Comparison of ENCODE assay signal across 18 cellular contexts in genomic region chr18:50424877-50425690, GRCh38. TPM values are rescaled to one million over a fixed set of nuclear protein-coding genes. Genes with fewer than 3 reads are reported as not detected.
DNase-seq lines count a peak whose midpoint lies in the region; ATAC-seq and TF ChIP-seq lines count a peak whose summit lies in the region.
"Had no signal": no experiment of that assay in that cellular context is flagged by ENCODE, and none has a peak within 500 bp of the region (broad histone marks: within the 10 kb centered on the region; RNA-seq: fewer than 3 reads in every experiment).

No MANE protein-coding gene starts in this region.

- H3K79me1 ChIP-seq in trophoblast cell (ENCODE audit: low read length) = no peaks in the 10 kb centered on the region

- no CpG with 5 or more reads among the region's 7 CpGs for WGBS in trophoblast cell (ENCODE audit: extremely low coverage, insufficient coverage, insufficient read length)
- 29 to 42% (median 39%) methylated on average over 7 of the region's 7 CpGs for WGBS in spleen, 5 donors

- H3K9me3 Mint-ChIP-seq in T-cell = peaks cover 7 to 8% (median 8%) of the 10 kb centered on the region in 3 donors
- H3K9me3 Mint-ChIP-seq: activated naive CD4-positive, alpha-beta T cell treated with anti-CD3 and anti-CD28 coated beads, Interleukin-2, amount 10 ng/mL, durations not matched to agents 7 days and 5 days had no signal

- H3K4me1 ChIP-seq in trophoblast cell (ENCODE audit: control insufficient read depth in 1 of 2, insufficient read depth in 2 of 2, low read length in 2 of 2) (no peaks in the 10 kb centered on the region), spleen (peaks cover 0 to 9% (median 0%) of the 10 kb centered on the region in 6 donors)
- H3K4me1 ChIP-seq: parathyroid adenoma, SJSA1, thyroid gland had no signal

- no peak overlapping the region for H4K8ac ChIP-seq in trophoblast cell (ENCODE audit: low read depth, low read length)

- H4K12ac ChIP-seq in trophoblast cell (ENCODE audit: low read depth, low read length) = no peak overlapping the region

- H3K27me3 ChIP-seq in trophoblast cell (ENCODE audit: insufficient read depth, low read length) (no peaks in the 10 kb centered on the region), spleen (replicated peaks in 1 of 7) (peaks cover 0 to 22% (median 0%) of the 10 kb centered on the region in 7 donors)
- H3K27me3 ChIP-seq: thyroid gland had no signal

- peaks cover 18 to 29% of the 10 kb centered on the region in 2 donors for H3K27me3 Mint-ChIP-seq in T-cell

- H2BK120ac ChIP-seq in trophoblast cell (ENCODE audit: insufficient read depth, low read length, poor library complexity) = no peak overlapping the region

- TF ChIP-seq CTCF in HFF-Myc (IDR thresholded peaks at IDR 0.05; ENCODE audit: low read depth, low read length, missing control alignments) = no peak
- no peak for TF ChIP-seq CTCF in fibroblast of the aortic adventitia (IDR thresholded peaks at IDR 0.05; ENCODE audit: insufficient read depth, low read length)
- no peak for TF ChIP-seq CTCF in spleen (IDR thresholded peaks at IDR 0.05 in 8 of 11, conservative IDR thresholded peaks at IDR 0.05 in 3 of 11)

- H2AFZ ChIP-seq in trophoblast cell (ENCODE audit: insufficient read depth, low read length, poor library complexity) = no peak overlapping the region
- H2AFZ ChIP-seq: parathyroid adenoma had no signal

- H3K4me3 Mint-ChIP-seq in T-cell = no peak overlapping the region
- H3K4me3 Mint-ChIP-seq: activated naive CD4-positive, alpha-beta T cell treated with anti-CD3 and anti-CD28 coated beads, Interleukin-2, amount 10 ng/mL, durations not matched to agents 7 days and 5 days; IgD-negative memory B cell had no signal

- no peak overlapping the region for H4K91ac ChIP-seq in trophoblast cell (ENCODE audit: low read depth, low read length)

- H3K36me3 ChIP-seq in trophoblast cell (ENCODE audit: control insufficient read depth in 1 of 2, insufficient read depth in 2 of 2, low read length in 2 of 2) = no peaks in the 10 kb centered on the region
- H3K36me3 ChIP-seq in spleen = no peaks in the 10 kb centered on the region
- H3K36me3 ChIP-seq: SJSA1, thyroid gland had no signal

- H3K27ac Mint-ChIP-seq in T-cell = no peak overlapping the region
- H3K27ac Mint-ChIP-seq: activated naive CD4-positive, alpha-beta T cell treated with anti-CD3 and anti-CD28 coated beads, Interleukin-2, amount 10 ng/mL, durations not matched to agents 7 days and 5 days; IgD-negative memory B cell had no signal

- TF ChIP-seq POLR2A in spleen (IDR thresholded peaks at IDR 0.05) = no peak

- H3K4ac ChIP-seq in trophoblast cell (ENCODE audit: low read depth, low read length) = no peak overlapping the region

- no peak overlapping the region for H2AK5ac ChIP-seq in trophoblast cell (ENCODE audit: low read length)

- no peak overlapping the region for H2BK12ac ChIP-seq in trophoblast cell (ENCODE audit: low read length)

- H3K23ac ChIP-seq in trophoblast cell (ENCODE audit: low read length) = no peak overlapping the region

- H2BK5ac ChIP-seq in trophoblast cell (ENCODE audit: low read depth, low read length, poor library complexity) = no peak overlapping the region

- intact Hi-C loops in spleen (cut with DNase I; ENCODE audit: low total_unique reads) = no loop called here

- no peak overlapping the region for H3K27ac ChIP-seq in trophoblast cell (ENCODE audit: low read depth, low read length)
- H3K27ac ChIP-seq in spleen = no peak overlapping the region
- H3K27ac ChIP-seq: parathyroid adenoma, SJSA1, thyroid gland had no signal

- H3K9ac ChIP-seq in trophoblast cell (ENCODE audit: low read length) = no peak overlapping the region
- H3K9ac ChIP-seq: parathyroid adenoma had no signal

- H3K14ac ChIP-seq in trophoblast cell (ENCODE audit: low read length) = no peak overlapping the region

- peak; percentile 17 for DNase-seq in HFF-Myc (ENCODE audit: extremely low read depth, low read depth)
- DNase-seq in RPMI7951 (ENCODE audit: low read depth) = peak; percentile 13
- DNase-seq in fibroblast of the aortic adventitia (ENCODE audit: low read depth) = peak; percentile 99
- DNase-seq in trophoblast cell = peak; percentile 56 to 69
- DNase-seq in T-cell = no peak
- no peak for DNase-seq in spleen
- no peak for DNase-seq in NCI-H510A (lab: John Stamatoyannopoulos, UW)
- DNase-seq in COLO829 (ENCODE audit: low spot score) = no peak
- DNase-seq: activated CD4-positive, alpha-beta T cell treated with anti-CD3 and anti-CD28 coated beads, Interleukin-2, amount 50 U/mL, for 1 hour; activated naive CD4-positive, alpha-beta T cell treated with anti-CD3 and anti-CD28 coated beads, Interleukin-2, amount 10 ng/mL, durations not matched to agents 7 days and 5 days; DMS153; effector CD4-positive, alpha-beta T cell; kidney; NCI-H2227 treated with DMSO at 0.1 percent for 48 hours had no signal

- POLR2A ChIA-PET in T-cell (lab: Charles Lee) = no interaction called here

- H3K79me2 ChIP-seq in trophoblast cell (ENCODE audit: control insufficient read depth, insufficient read depth, low read length, poor library complexity) = no peaks in the 10 kb centered on the region
- H3K79me2 ChIP-seq: parathyroid adenoma had no signal

- peaks cover 6% of the 10 kb centered on the region for H3K9me3 ChIP-seq in trophoblast cell (ENCODE audit: insufficient read depth, low read depth, low read length)
- H3K9me3 ChIP-seq in spleen = peaks cover 0 to 15% (median 11%) of the 10 kb centered on the region in 8 donors
- H3K9me3 ChIP-seq: thyroid gland had no signal

- no peak for ATAC-seq in T-cell (replicated peaks in 1 of 4)

- no peaks in the 10 kb centered on the region for H3K4me1 Mint-ChIP-seq in T-cell
- H3K4me1 Mint-ChIP-seq: activated naive CD4-positive, alpha-beta T cell treated with anti-CD3 and anti-CD28 coated beads, Interleukin-2, amount 10 ng/mL, durations not matched to agents 7 days and 5 days; IgD-negative memory B cell had no signal

- CTCF ChIA-PET in T-cell (lab: Charles Lee) = no interaction called here

- no peak overlapping the region for H3K18ac ChIP-seq in trophoblast cell (ENCODE audit: low read length)

- no peak overlapping the region for H3K4me2 ChIP-seq in trophoblast cell (ENCODE audit: low read length)

- H3K4me3 ChIP-seq in HFF-Myc (replicated peaks; ENCODE audit: low read depth, low read length) = no peak overlapping the region
- H3K4me3 ChIP-seq in fibroblast of the aortic adventitia (ENCODE audit: low read depth, low read length) = no peak overlapping the region
- no peak overlapping the region for H3K4me3 ChIP-seq in trophoblast cell (ENCODE audit: low read depth, low read length)
- no peak overlapping the region for H3K4me3 ChIP-seq in spleen
- H3K4me3 ChIP-seq: SJSA1, thyroid gland had no signal

- no peaks in the 10 kb centered on the region for H3K36me3 Mint-ChIP-seq in T-cell
- H3K36me3 Mint-ChIP-seq: activated naive CD4-positive, alpha-beta T cell treated with anti-CD3 and anti-CD28 coated beads, Interleukin-2, amount 10 ng/mL, durations not matched to agents 7 days and 5 days; IgD-negative memory B cell had no signal

RNA-seq across cellular contexts. Expression of gene SKA1, which starts 50.2 kb away (rescaled TPM):
- 36.4 and 37.9 TPM in 2 replicates for total RNA-seq in RPMI7951 (2014; rRNA removed; shearing (Covaris generic))
- 3.0 and 29.5 TPM in 2 replicates for total RNA-seq in fibroblast of the aortic adventitia (ENCODE audit: low replicate concordance)
- polyA plus RNA-seq in trophoblast cell (2013) = 14.8 and 16.2 TPM in 2 replicates
- total RNA-seq in T-cell = 1 to 10 TPM in 2 of 5 donors, under 1 TPM in 3; 0.39 to 1.5 (median 0.70) TPM
- total RNA-seq in spleen = 1 to 10 TPM in 5 of 7 donors, under 1 TPM in 2; 0.66 to 4.2 (median 1.8) TPM
- 1 to 10 TPM in 2 of 3 donors, under 1 TPM in 1; 0.48 to 1.8 (median 1.6) TPM for polyA plus RNA-seq in spleen

Comparison
In these comparisons a context has a peak if more than half of its experiments do, and no peak if none do; other contexts are left out.
1. DNase-seq: peak in HFF-Myc (single experiment), RPMI7951 (single experiment), fibroblast of the aortic adventitia (single experiment) and trophoblast cell (2 of 2); none in T-cell (0 of 34), spleen (single experiment), NCI-H510A (single experiment) and COLO829 (single experiment).